1 cellular context compared by ENCODE assay signal in genomic region chr1:100152271-100152670, GRCh38.
A peak's percentile ranks its signal among the peaks of the same experiment; 100 is the strongest.
TF ChIP-seq lines count a peak whose summit lies in the region.

No MANE protein-coding gene starts in this region.

TF ChIP-seq in GM12878, 131 proteins besides CTCF, POLR2A, EP300 and RAD21 (continued from another document and continues in another):
- TF ChIP-seq CEBPZ (IDR thresholded peaks at IDR 0.05; ENCODE audit: low read depth, low read length) (no peak), STAT3 (IDR thresholded peaks at IDR 0.05; ENCODE audit: low read depth, low read length) (no peak), NFIC (IDR thresholded peaks at IDR 0.05; ENCODE audit: low read depth, low read length) (peak; percentile 36; the same call in 1 of the 2 replicates), PRDM15 (CRISPR knock-in tag; IDR thresholded peaks at IDR 0.05) (no peak), ATF3 (IDR thresholded peaks at IDR 0.05; ENCODE audit: borderline replicate concordance, extremely low read depth, low read depth, low read length) (no peak), NKRF (conservative IDR thresholded peaks at IDR 0.05) (no peak), ZNF274 (IDR thresholded peaks at IDR 0.05; ENCODE audit: insufficient read depth, insufficient read length) (no peak), RELB (IDR thresholded peaks at IDR 0.05; ENCODE audit: low read depth) (no peak), MYC (IDR thresholded peaks at IDR 0.05; ENCODE audit: insufficient read depth, insufficient read length, insufficient replicate concordance, low read length, severe bottlenecking) (no peak), BCLAF1 (IDR thresholded peaks at IDR 0.05) (no peak), ZNF217 (IDR thresholded peaks at IDR 0.05) (no peak), IRF5 (IDR thresholded peaks at IDR 0.05; ENCODE audit: borderline replicate concordance) (no peak), CBFB (IDR thresholded peaks at IDR 0.05; ENCODE audit: low read depth) (no peak), EED (IDR thresholded peaks at IDR 0.05; ENCODE audit: low read depth) (peak; percentile 29; the same call in 1 of the 2 replicates), ETV6 (conservative IDR thresholded peaks at IDR 0.05 in 1 of 2, IDR thresholded peaks at IDR 0.05 in 1 of 2; ENCODE audit: borderline replicate concordance in 1 of 2, low read depth in 1 of 2) (peak in 1 of 2 experiments; percentile 54; a peak in 1 of 4 replicates), RBBP5 (conservative IDR thresholded peaks at IDR 0.05) (no peak), IKZF1 (conservative IDR thresholded peaks at IDR 0.05) (peak; percentile 55; the same call in 1 of the 2 replicates), CHD2 (IDR thresholded peaks at IDR 0.05; ENCODE audit: borderline replicate concordance, low read depth, low read length) (no peak), MEF2A (IDR thresholded peaks at IDR 0.05; ENCODE audit: insufficient read depth, low read depth, low read length) (no peak), ZBTB33 (IDR thresholded peaks at IDR 0.05) (no peak), SRF (IDR thresholded peaks at IDR 0.05; ENCODE audit: low read depth in 2 of 2, low read length in 2 of 2) (no peak), BHLHE40 (IDR thresholded peaks at IDR 0.05; ENCODE audit: borderline replicate concordance in 1 of 2, low read depth in 2 of 2, low read length in 1 of 2) (no peak), ELK1 (IDR thresholded peaks at IDR 0.05; ENCODE audit: low read depth, low read length) (no peak), SIN3A (IDR thresholded peaks at IDR 0.05; ENCODE audit: low read depth, low read length) (no peak), WRNIP1 (IDR thresholded peaks at IDR 0.05; ENCODE audit: borderline replicate concordance, low read depth, low read length) (no peak), HDGF (IDR thresholded peaks at IDR 0.05) (no peak), FOXM1 (IDR thresholded peaks at IDR 0.05; ENCODE audit: low read depth, low read length) (no peak), KDM1A (IDR thresholded peaks at IDR 0.05; ENCODE audit: borderline replicate concordance) (no peak), ZNF622 (IDR thresholded peaks at IDR 0.05) (no peak), MEF2B (IDR thresholded peaks at IDR 0.05; ENCODE audit: partially characterized antibody, poor library complexity, severe bottlenecking) (no peak), NBN (IDR thresholded peaks at IDR 0.05) (no peak), DPF2 (IDR thresholded peaks at IDR 0.05) (0 out of 2 replicates have a peak, but pooled peaks have one; percentile 62), ZNF592 (IDR thresholded peaks at IDR 0.05) (no peak)
